In the genomic region with DNA sequence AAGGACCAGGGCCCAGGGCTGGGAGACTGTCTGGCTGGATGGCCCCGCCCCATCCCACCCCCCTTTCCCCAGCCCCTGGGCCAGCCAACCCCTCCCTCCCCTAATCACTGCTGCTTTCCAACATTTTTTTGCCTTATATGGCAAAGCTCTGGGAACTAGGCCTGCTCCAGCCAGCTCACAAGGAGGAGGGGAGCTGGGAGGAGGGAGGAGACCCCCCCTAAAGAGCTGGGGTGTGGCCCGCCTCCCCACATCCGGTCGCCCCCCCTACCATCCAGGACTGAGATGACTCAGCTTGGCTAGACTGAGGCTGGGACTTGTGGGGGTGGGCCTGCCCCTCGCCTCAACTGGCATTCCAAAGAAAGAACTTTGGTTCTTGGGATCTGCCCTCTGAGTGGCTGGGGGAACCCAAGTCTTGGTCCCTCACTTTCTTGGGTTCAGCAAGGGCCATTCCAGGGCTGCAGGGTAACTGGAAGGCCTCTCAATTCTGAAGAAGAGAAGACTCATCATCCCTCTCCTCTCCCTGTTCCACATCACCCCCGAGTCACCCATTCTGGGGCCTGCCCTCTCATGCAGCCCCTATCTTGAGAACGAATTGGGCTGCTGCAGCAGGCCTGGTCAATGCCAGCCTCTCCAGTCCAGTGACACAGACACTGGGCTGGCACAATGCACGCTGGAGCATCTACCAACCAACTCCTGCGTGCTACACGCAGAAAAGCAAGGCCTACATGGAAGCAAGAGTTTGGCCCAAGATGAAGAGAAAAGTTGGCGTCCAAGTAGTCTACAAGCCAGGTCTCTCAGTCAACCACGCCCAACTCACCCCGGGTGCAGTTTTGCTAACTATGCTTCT, we compare ENCODE assay signal across 8 cellular contexts. TPM values are rescaled to one million over a fixed set of nuclear protein-coding genes. Genes with fewer than 3 reads are reported as not detected.
A peak's percentile ranks its signal among the peaks of the same experiment; 100 is the strongest.
DNase-seq lines count a peak whose midpoint lies in the region; ATAC-seq, FAIRE-seq and TF ChIP-seq lines count a peak whose summit lies in the region.

No MANE protein-coding gene starts in this region.

- H3K4me2 ChIP-seq in HepG2 (ENCODE audit: low read depth, low read length), result peak overlapping the region; percentile 92

- peaks cover 7 to 15% of the 10 kb centered on the region in 2 experiments; a peak in 4 of 5 replicates for H3K36me3 ChIP-seq in HepG2 (replicated peaks in 1 of 2; ENCODE audit: control insufficient read depth in 1 of 2, insufficient read depth in 2 of 2, low read length in 2 of 2)

- TF ChIP-seq RAD21 in HepG2 (CRISPR knock-in tag; IDR thresholded peaks at IDR 0.05), result no peak

- DNase-seq in GM10248 (ENCODE audit: extremely low spot score) (peak; percentile 36), NCI-H1436 treated with DMSO at 0.1 percent for 48 hours (lab: John Stamatoyannopoulos, UW) (peak; percentile 18), dedifferentiated amniotic fluid mesenchymal stem cell (ENCODE audit: extremely low spot score) (peak; percentile 85), HepG2 (ENCODE audit: low spot score) (peak; percentile 87)
- DNase-seq in activated CD4-positive, alpha-beta T cell treated with anti-CD3 and anti-CD28 coated beads for 48 hours, result peak; percentile 72
- peak; percentile 66 for DNase-seq in stimulated activated CD4-positive, alpha-beta T cell treated with anti-CD3 and anti-CD28 coated beads, Interleukin-4, amount 100 ng/mL, for 24 hours

- CTCF ChIA-PET in GM10248 (lab: Yijun Ruan, JAX), result interaction anchor here (1.8 kb wide), 1 partner anchor 166 kb away, joined by 4 read pairs; no protein-coding TSS in a partner anchor
- CTCF ChIA-PET in HepG2 (lab: Yijun Ruan, JAX; ENCODE audit: low intra/inter-chr PET ratio, low total read pairs), result no interaction called here

- H4K20me1 ChIP-seq in HepG2 (ENCODE audit: insufficient read depth, low read length), result peaks cover 7% of the 10 kb centered on the region; the same call in 1 of the 2 replicates

- no peaks in the 10 kb centered on the region for H3K27me3 ChIP-seq in HepG2 (ENCODE audit: control insufficient read depth in 1 of 2, insufficient read depth in 2 of 2, low read length in 2 of 2)

- intact Hi-C loops in HepG2 (cut with micrococcal nuclease; ENCODE audit: unreplicated experiment), result no loop called here

- TSS peak; percentile 79 for BruUV-seq in HepG2 (replicated peaks; lab: Mats Ljungman, UMichigan)

- TF ChIP-seq EP300 in HepG2 (IDR thresholded peaks at IDR 0.05; ENCODE audit: low read depth in 2 of 2, low read length in 2 of 2) (0 out of 4 replicates have a peak, but pooled peaks of 1 of the 2 experiments have one; percentile 20), HepG2 (CRISPR knock-in tag; IDR thresholded peaks at IDR 0.05; ENCODE audit: borderline replicate concordance) (no peak)

- 0% methylated on average over 2 of the region's 13 CpGs for whole genome bisulfite sequencing in HepG2 (ENCODE audit: low lambda C conversion rate)

- H3K79me2 ChIP-seq in HepG2 (ENCODE audit: insufficient read depth, low read length), result peaks cover 22% of the 10 kb centered on the region

- H3K4me1 ChIP-seq in HepG2 (ENCODE audit: insufficient read depth, low read length), result peaks cover 37% of the 10 kb centered on the region

- ATAC-seq in HepG2 (peak; percentile 32), GM21786 (IDR thresholded peaks at IDR 0.05; ENCODE audit: unreplicated experiment) (no peak), GM18502 (IDR thresholded peaks at IDR 0.05; ENCODE audit: poor library complexity, unreplicated experiment) (no peak)

- peak overlapping the region; percentile 77 for H3K27ac ChIP-seq in HepG2 (ENCODE audit: extremely low read length, insufficient read depth, low read length)

- H3K9ac ChIP-seq in HepG2 (ENCODE audit: insufficient read depth, low read depth, low read length), result peak overlapping the region; percentile 87

- POLR2A ChIA-PET in GM10248 (lab: Yijun Ruan, JAX), result no interaction called here
- POLR2A ChIA-PET in HepG2 (lab: Yijun Ruan, JAX), result interaction anchor here (0.6 to 3.0 kb wide), 12 partner anchors 9 to 172 kb away, joined by 3 to 17 read pairs (median 4); a partner anchor contains a TSS

- no peak overlapping the region for H2AFZ ChIP-seq in HepG2 (ENCODE audit: low read length)

- no peak for TF ChIP-seq CTCF in GM10248 (IDR thresholded peaks at IDR 0.05; ENCODE audit: control extremely low read depth, extremely low read depth, low read depth, missing control alignments)
- TF ChIP-seq CTCF in HepG2 (CRISPR knock-in tag; IDR thresholded peaks at IDR 0.05), result no peak

- FAIRE-seq in HepG2 (lab: Jason Lieb, UNC), result peak; percentile 37

- no peaks in the 10 kb centered on the region for H3K9me3 ChIP-seq in HepG2 (ENCODE audit: low read length)

- no peak for TF ChIP-seq POLR2A in HepG2 (IDR thresholded peaks at IDR 0.05; ENCODE audit: insufficient read depth in 1 of 2, low read depth in 2 of 2, low read length in 2 of 2)

- in situ Hi-C loops in HepG2 (cut with HindIII; ENCODE audit: extremely low pct_ligation_motif_present, low pct_unique_long_range_greater_than_20kb), result no loop called here

- H3K4me3 ChIP-seq in HepG2 (replicated peaks in 1 of 3; ENCODE audit: insufficient read depth in 1 of 3, low read depth in 2 of 3, low read length in 3 of 3), result peak overlapping the region; percentile 65 to 92 (median 80); a peak in 5 of 6 replicates

RNA-seq across cellular contexts. Expression of a gene that starts 4.8 kb away (rescaled TPM):
- 119 and 174 TPM in 2 replicates for total RNA-seq in HepG2 (2016; rRNA removed; fragmentation: Illumina TruSeq; extraction: Trizol)
- total RNA-seq in HepG2 (2016; cell fraction: cytosol; rRNA removed; fragmentation: Illumina TruSeq; extraction: Trizol; ENCODE audit: low read depth), result 13.2 and 13.4 TPM in 2 replicates
- total RNA-seq in HepG2 (2016; cell fraction: insoluble cytoplasmic fraction; rRNA removed; fragmentation: Illumina TruSeq; extraction: Trizol), result 90.0 and 191 TPM in 2 replicates
- 36.3 and 36.5 TPM in 2 replicates for total RNA-seq in HepG2 (2016; cell fraction: membrane; rRNA removed; fragmentation: Illumina TruSeq; extraction: Trizol)
- 184 and 199 TPM in 2 replicates for total RNA-seq in HepG2 (2016; cell fraction: nucleus; rRNA removed; fragmentation: Illumina TruSeq; extraction: Trizol)
- polyA plus RNA-seq in HepG2 (2011; rRNA removed), result 83.4 and 117 TPM in 2 replicates
- polyA plus RNA-seq in HepG2 (2011; cell fraction: cytosol; rRNA removed), result 51.4 and 75.1 TPM in 2 replicates
- 546 and 648 TPM in 2 replicates for polyA plus RNA-seq in HepG2 (2011; cell fraction: nucleus; rRNA removed)
- polyA plus RNA-seq in HepG2 (2012), result 102 and 157 TPM in 2 replicates
- 12.4 and 15.1 TPM in 2 replicates for polyA plus RNA-seq in HepG2 (2016; cell fraction: cytosol; fragmentation: Illumina TruSeq; extraction: Trizol; ENCODE audit: low read depth)
- polyA plus RNA-seq in HepG2 (2016; cell fraction: insoluble cytoplasmic fraction; fragmentation: Illumina TruSeq; extraction: Trizol; ENCODE audit: low read depth), result 93.9 and 131 TPM in 2 replicates
- polyA plus RNA-seq in HepG2 (2016; cell fraction: membrane; fragmentation: Illumina TruSeq; extraction: Trizol; ENCODE audit: low read depth), result 22.9 and 27.1 TPM in 2 replicates
- 309 and 326 TPM in 2 replicates for polyA plus RNA-seq in HepG2 (2016; cell fraction: nucleus; fragmentation: Illumina TruSeq; extraction: Trizol; ENCODE audit: insufficient read depth, low read depth)
- 637 and 802 TPM in 2 replicates for polyA minus RNA-seq in HepG2 (2011; rRNA and poly(A)+ RNA removed; ENCODE audit: low replicate concordance)
- polyA minus RNA-seq in HepG2 (2011; cell fraction: cytosol; rRNA and poly(A)+ RNA removed), result 304 and 314 TPM in 2 replicates
- 230 and 260 TPM in 2 replicates for polyA minus RNA-seq in HepG2 (2011; cell fraction: nucleus; rRNA and poly(A)+ RNA removed)

RNA-seq across cellular contexts. Expression of a gene that starts 9.4 kb away (rescaled TPM):
- total RNA-seq in HepG2 (2016; rRNA removed; fragmentation: Illumina TruSeq; extraction: Trizol), result 10.4 and 14.5 TPM in 2 replicates
- 23.2 and 32.8 TPM in 2 replicates for total RNA-seq in HepG2 (2016; cell fraction: cytosol; rRNA removed; fragmentation: Illumina TruSeq; extraction: Trizol; ENCODE audit: low read depth)
- total RNA-seq in HepG2 (2016; cell fraction: insoluble cytoplasmic fraction; rRNA removed; fragmentation: Illumina TruSeq; extraction: Trizol), result 8.8 and 14.4 TPM in 2 replicates
- 27.8 and 36.0 TPM in 2 replicates for total RNA-seq in HepG2 (2016; cell fraction: membrane; rRNA removed; fragmentation: Illumina TruSeq; extraction: Trizol)
- total RNA-seq in HepG2 (2016; cell fraction: nucleus; rRNA removed; fragmentation: Illumina TruSeq; extraction: Trizol), result 9.2 and 9.7 TPM in 2 replicates
- polyA plus RNA-seq in HepG2 (2011; rRNA removed), result 14.9 and 19.1 TPM in 2 replicates
- 16.0 and 18.2 TPM in 2 replicates for polyA plus RNA-seq in HepG2 (2011; cell fraction: cytosol; rRNA removed)
- polyA plus RNA-seq in HepG2 (2011; cell fraction: nucleus; rRNA removed), result 49.8 and 50.2 TPM in 2 replicates
- polyA plus RNA-seq in HepG2 (2012), result 17.5 and 18.8 TPM in 2 replicates
- 74.7 and 108 TPM in 2 replicates for polyA plus RNA-seq in HepG2 (2016; cell fraction: cytosol; fragmentation: Illumina TruSeq; extraction: Trizol; ENCODE audit: low read depth)
- polyA plus RNA-seq in HepG2 (2016; cell fraction: insoluble cytoplasmic fraction; fragmentation: Illumina TruSeq; extraction: Trizol; ENCODE audit: low read depth), result 25.4 and 35.1 TPM in 2 replicates
- polyA plus RNA-seq in HepG2 (2016; cell fraction: membrane; fragmentation: Illumina TruSeq; extraction: Trizol; ENCODE audit: low read depth), result 69.7 and 96.5 TPM in 2 replicates
- polyA plus RNA-seq in HepG2 (2016; cell fraction: nucleus; fragmentation: Illumina TruSeq; extraction: Trizol; ENCODE audit: insufficient read depth, low read depth), result 38.7 and 39.0 TPM in 2 replicates
- polyA minus RNA-seq in HepG2 (2011; rRNA and poly(A)+ RNA removed; ENCODE audit: low replicate concordance), result 13.3 and 53.4 TPM in 2 replicates
- 9.3 and 9.9 TPM in 2 replicates for polyA minus RNA-seq in HepG2 (2011; cell fraction: cytosol; rRNA and poly(A)+ RNA removed)
- 6.2 and 7.2 TPM in 2 replicates for polyA minus RNA-seq in HepG2 (2011; cell fraction: nucleus; rRNA and poly(A)+ RNA removed)

RNA-seq across cellular contexts. Expression of a gene that starts 28.5 kb away (rescaled TPM):
- total RNA-seq in HepG2 (2016; rRNA removed; fragmentation: Illumina TruSeq; extraction: Trizol), result 2,381 and 2,883 TPM in 2 replicates
- 2,845 and 3,163 TPM in 2 replicates for total RNA-seq in HepG2 (2016; cell fraction: cytosol; rRNA removed; fragmentation: Illumina TruSeq; extraction: Trizol; ENCODE audit: low read depth)
- total RNA-seq in HepG2 (2016; cell fraction: insoluble cytoplasmic fraction; rRNA removed; fragmentation: Illumina TruSeq; extraction: Trizol), result 2,364 and 2,968 TPM in 2 replicates
- total RNA-seq in HepG2 (2016; cell fraction: membrane; rRNA removed; fragmentation: Illumina TruSeq; extraction: Trizol), result 6,021 and 6,074 TPM in 2 replicates
- total RNA-seq in HepG2 (2016; cell fraction: nucleus; rRNA removed; fragmentation: Illumina TruSeq; extraction: Trizol), result 936 and 1,040 TPM in 2 replicates
- polyA plus RNA-seq in HepG2 (2011; rRNA removed), result 4,713 and 5,167 TPM in 2 replicates
- 7,297 and 8,438 TPM in 2 replicates for polyA plus RNA-seq in HepG2 (2011; cell fraction: cytosol; rRNA removed)
- polyA plus RNA-seq in HepG2 (2011; cell fraction: nucleus; rRNA removed), result 1,715 and 1,756 TPM in 2 replicates
- polyA plus RNA-seq in HepG2 (2012), result 3,170 and 4,590 TPM in 2 replicates
- polyA plus RNA-seq in HepG2 (2016; cell fraction: cytosol; fragmentation: Illumina TruSeq; extraction: Trizol; ENCODE audit: low read depth), result 5,111 and 5,676 TPM in 2 replicates
- 3,496 and 3,549 TPM in 2 replicates for polyA plus RNA-seq in HepG2 (2016; cell fraction: insoluble cytoplasmic fraction; fragmentation: Illumina TruSeq; extraction: Trizol; ENCODE audit: low read depth)
- polyA plus RNA-seq in HepG2 (2016; cell fraction: membrane; fragmentation: Illumina TruSeq; extraction: Trizol; ENCODE audit: low read depth), result 7,184 and 7,370 TPM in 2 replicates
- 1,977 and 1,989 TPM in 2 replicates for polyA plus RNA-seq in HepG2 (2016; cell fraction: nucleus; fragmentation: Illumina TruSeq; extraction: Trizol; ENCODE audit: insufficient read depth, low read depth)
- polyA minus RNA-seq in HepG2 (2011; rRNA and poly(A)+ RNA removed; ENCODE audit: low replicate concordance), result 1,812 and 2,162 TPM in 2 replicates
- polyA minus RNA-seq in HepG2 (2011; cell fraction: cytosol; rRNA and poly(A)+ RNA removed), result 929 and 970 TPM in 2 replicates
- 272 and 332 TPM in 2 replicates for polyA minus RNA-seq in HepG2 (2011; cell fraction: nucleus; rRNA and poly(A)+ RNA removed)

RNA-seq across cellular contexts. Expression of a gene that starts 39.4 kb away (rescaled TPM):
- 4.6 and 4.7 TPM in 2 replicates for total RNA-seq in HepG2 (2016; rRNA removed; fragmentation: Illumina TruSeq; extraction: Trizol)
- total RNA-seq in HepG2 (2016; cell fraction: cytosol; rRNA removed; fragmentation: Illumina TruSeq; extraction: Trizol; ENCODE audit: low read depth), result 3.2 and 3.4 TPM in 2 replicates
- total RNA-seq in HepG2 (2016; cell fraction: insoluble cytoplasmic fraction; rRNA removed; fragmentation: Illumina TruSeq; extraction: Trizol), result 3.9 and 5.0 TPM in 2 replicates
- total RNA-seq in HepG2 (2016; cell fraction: membrane; rRNA removed; fragmentation: Illumina TruSeq; extraction: Trizol), result 8.0 and 8.2 TPM in 2 replicates
- 5.1 and 5.8 TPM in 2 replicates for total RNA-seq in HepG2 (2016; cell fraction: nucleus; rRNA removed; fragmentation: Illumina TruSeq; extraction: Trizol)
- polyA plus RNA-seq in HepG2 (2011; rRNA removed), result 12.3 and 16.5 TPM in 2 replicates
- polyA plus RNA-seq in HepG2 (2011; cell fraction: cytosol; rRNA removed), result 13.3 and 15.2 TPM in 2 replicates
- polyA plus RNA-seq in HepG2 (2011; cell fraction: nucleus; rRNA removed), result 17.5 and 18.0 TPM in 2 replicates
- 8.0 and 11.7 TPM in 2 replicates for polyA plus RNA-seq in HepG2 (2012)
- 4.0 and 4.8 TPM in 2 replicates for polyA plus RNA-seq in HepG2 (2016; cell fraction: cytosol; fragmentation: Illumina TruSeq; extraction: Trizol; ENCODE audit: low read depth)
- 4.8 and 4.9 TPM in 2 replicates for polyA plus RNA-seq in HepG2 (2016; cell fraction: insoluble cytoplasmic fraction; fragmentation: Illumina TruSeq; extraction: Trizol; ENCODE audit: low read depth)
- 9.1 and 9.5 TPM in 2 replicates for polyA plus RNA-seq in HepG2 (2016; cell fraction: membrane; fragmentation: Illumina TruSeq; extraction: Trizol; ENCODE audit: low read depth)
- 5.5 and 8.8 TPM in 2 replicates for polyA plus RNA-seq in HepG2 (2016; cell fraction: nucleus; fragmentation: Illumina TruSeq; extraction: Trizol; ENCODE audit: insufficient read depth, low read depth)
- polyA minus RNA-seq in HepG2 (2011; rRNA and poly(A)+ RNA removed; ENCODE audit: low replicate concordance), result 24.1 and 42.4 TPM in 2 replicates
- polyA minus RNA-seq in HepG2 (2011; cell fraction: cytosol; rRNA and poly(A)+ RNA removed), result 5.9 and 6.7 TPM in 2 replicates
- polyA minus RNA-seq in HepG2 (2011; cell fraction: nucleus; rRNA and poly(A)+ RNA removed), result 4.2 and 5.0 TPM in 2 replicates

RNA-seq across cellular contexts. Expression of a gene that starts 41.7 kb away (rescaled TPM):
- total RNA-seq in HepG2 (2016; rRNA removed; fragmentation: Illumina TruSeq; extraction: Trizol), result 6.3 and 16.8 TPM in 2 replicates
- 5.9 and 8.5 TPM in 2 replicates for total RNA-seq in HepG2 (2016; cell fraction: cytosol; rRNA removed; fragmentation: Illumina TruSeq; extraction: Trizol; ENCODE audit: low read depth)
- 4.8 and 17.3 TPM in 2 replicates for total RNA-seq in HepG2 (2016; cell fraction: insoluble cytoplasmic fraction; rRNA removed; fragmentation: Illumina TruSeq; extraction: Trizol)
- 5.5 and 6.3 TPM in 2 replicates for total RNA-seq in HepG2 (2016; cell fraction: membrane; rRNA removed; fragmentation: Illumina TruSeq; extraction: Trizol)
- total RNA-seq in HepG2 (2016; cell fraction: nucleus; rRNA removed; fragmentation: Illumina TruSeq; extraction: Trizol), result 17.9 and 26.2 TPM in 2 replicates
- 27.9 and 30.9 TPM in 2 replicates for polyA plus RNA-seq in HepG2 (2011; rRNA removed)
- polyA plus RNA-seq in HepG2 (2011; cell fraction: cytosol; rRNA removed), result 8.7 and 11.6 TPM in 2 replicates
- 281 and 287 TPM in 2 replicates for polyA plus RNA-seq in HepG2 (2011; cell fraction: nucleus; rRNA removed)
- 16.8 and 21.1 TPM in 2 replicates for polyA plus RNA-seq in HepG2 (2012)
- 2.5 and 2.9 TPM in 2 replicates for polyA plus RNA-seq in HepG2 (2016; cell fraction: cytosol; fragmentation: Illumina TruSeq; extraction: Trizol; ENCODE audit: low read depth)
- polyA plus RNA-seq in HepG2 (2016; cell fraction: insoluble cytoplasmic fraction; fragmentation: Illumina TruSeq; extraction: Trizol; ENCODE audit: low read depth), result 5.3 and 7.9 TPM in 2 replicates
- 4.2 and 4.6 TPM in 2 replicates for polyA plus RNA-seq in HepG2 (2016; cell fraction: membrane; fragmentation: Illumina TruSeq; extraction: Trizol; ENCODE audit: low read depth)
- 70.8 TPM in 2 replicates for polyA plus RNA-seq in HepG2 (2016; cell fraction: nucleus; fragmentation: Illumina TruSeq; extraction: Trizol; ENCODE audit: insufficient read depth, low read depth)
- 16.6 and 35.2 TPM in 2 replicates for polyA minus RNA-seq in HepG2 (2011; rRNA and poly(A)+ RNA removed; ENCODE audit: low replicate concordance)
- polyA minus RNA-seq in HepG2 (2011; cell fraction: cytosol; rRNA and poly(A)+ RNA removed), result 7.0 and 7.2 TPM in 2 replicates
- 23.2 and 28.2 TPM in 2 replicates for polyA minus RNA-seq in HepG2 (2011; cell fraction: nucleus; rRNA and poly(A)+ RNA removed)

Comparison
In these comparisons a context has a peak if more than half of its experiments do, and no peak if none do; other contexts are left out.
1. DNase-seq: peak in every context shown above with its lines; median percentile 87 in HepG2; 85 in dedifferentiated amniotic fluid mesenchymal stem cell; 72 in activated CD4-positive, alpha-beta T cell treated with anti-CD3 and anti-CD28 coated beads for 48 hours; 66 in stimulated activated CD4-positive, alpha-beta T cell treated with anti-CD3 and anti-CD28 coated beads, Interleukin-4, amount 100 ng/mL, for 24 hours; 36 in GM10248; 18 in NCI-H1436 treated with DMSO at 0.1 percent for 48 hours.